In genomic region chr10:103659674-103660363, GRCh38 we compare ENCODE assay signal across 8 cellular contexts.
A peak's percentile ranks its signal among the peaks of the same experiment; 100 is the strongest.
DNase-seq lines count a peak whose midpoint lies in the region; ATAC-seq, FAIRE-seq and TF ChIP-seq lines count a peak whose summit lies in the region.

No MANE protein-coding gene starts in this region.

- FAIRE-seq in A204.1 (lab: Jason Lieb, UNC): peak; percentile 97

- ATAC-seq in GM18499 (IDR thresholded peaks at IDR 0.05; ENCODE audit: insufficient read depth, unreplicated experiment) (peak; percentile 60), HG02938 (IDR thresholded peaks at IDR 0.05; ENCODE audit: unreplicated experiment) (peak; percentile 87), Right ventricle myocardium inferior (peak; percentile 85)
- peak; percentile 88 for ATAC-seq in activated naive CD8-positive, alpha-beta T cell treated with anti-CD3 and anti-CD28 coated beads, Interleukin-2, amount 10 ng/mL, durations not matched to agents 7 days and 5 days (ENCODE audit: low read depth)

- H3K9me3 Mint-ChIP-seq in activated naive CD8-positive, alpha-beta T cell treated with anti-CD3 and anti-CD28 coated beads, Interleukin-2, amount 10 ng/mL, durations not matched to agents 7 days and 5 days: peaks cover 2% of the 10 kb centered on the region

- DNase-seq in OCI-M1 (lab: John Stamatoyannopoulos, UW) (peak; percentile 93), Right ventricle myocardium inferior (ENCODE audit: missing footprints) (peak; percentile 83), prostate gland (ENCODE audit: low spot score) (peak; percentile 77), HPDE6-E6E7 (ENCODE audit: extremely low spot score) (no peak)
- peak; percentile 64 for DNase-seq in activated naive CD8-positive, alpha-beta T cell treated with anti-CD3 and anti-CD28 coated beads, Interleukin-2, amount 10 ng/mL, durations not matched to agents 7 days and 5 days

- intact Hi-C loops in Right ventricle myocardium inferior (cut with DNase I): loop anchor here (5.0 kb wide), 1 partner anchor 43 kb away; no protein-coding TSS in a partner anchor
- intact Hi-C loops in prostate gland (cut with DNase I): loop anchor here (2.0 kb wide), 2 partner anchors 21 to 43 kb away; no protein-coding TSS in a partner anchor

- peak overlapping the region; percentile 91 for H3K4me3 Mint-ChIP-seq in activated naive CD8-positive, alpha-beta T cell treated with anti-CD3 and anti-CD28 coated beads, Interleukin-2, amount 10 ng/mL, durations not matched to agents 7 days and 5 days

- H3K9me3 ChIP-seq in prostate gland: no peaks in the 10 kb centered on the region

- H3K4me1 Mint-ChIP-seq in activated naive CD8-positive, alpha-beta T cell treated with anti-CD3 and anti-CD28 coated beads, Interleukin-2, amount 10 ng/mL, durations not matched to agents 7 days and 5 days: peaks cover 10% of the 10 kb centered on the region

- H3K36me3 Mint-ChIP-seq in activated naive CD8-positive, alpha-beta T cell treated with anti-CD3 and anti-CD28 coated beads, Interleukin-2, amount 10 ng/mL, durations not matched to agents 7 days and 5 days: peaks cover 24% of the 10 kb centered on the region

- no peaks in the 10 kb centered on the region for H3K36me3 ChIP-seq in prostate gland

- peak overlapping the region; percentile 88 to 89 for H3K27ac ChIP-seq in prostate gland

- H3K4me3 ChIP-seq in prostate gland: peak overlapping the region; percentile 27 to 46

- 25% methylated on average over 11 of the region's 11 CpGs for WGBS in prostate gland

- no peaks in the 10 kb centered on the region for H3K4me1 ChIP-seq in prostate gland (replicated peaks)

- H3K27me3 ChIP-seq in prostate gland (replicated peaks; ENCODE audit: insufficient read depth): no peaks in the 10 kb centered on the region

- peak overlapping the region; percentile 93 for H3K27ac Mint-ChIP-seq in activated naive CD8-positive, alpha-beta T cell treated with anti-CD3 and anti-CD28 coated beads, Interleukin-2, amount 10 ng/mL, durations not matched to agents 7 days and 5 days

- H3K27me3 Mint-ChIP-seq in activated naive CD8-positive, alpha-beta T cell treated with anti-CD3 and anti-CD28 coated beads, Interleukin-2, amount 10 ng/mL, durations not matched to agents 7 days and 5 days: no peaks in the 10 kb centered on the region

- POLR2A ChIA-PET in activated naive CD8-positive, alpha-beta T cell treated with anti-CD3 and anti-CD28 coated beads, Interleukin-2, amount 10 ng/mL, durations not matched to agents 7 days and 5 days (lab: Charles Lee): interaction anchor here (2.0 to 2.1 kb wide), 2 partner anchors 19 to 76 kb away, joined by 7 to 13 read pairs; no protein-coding TSS in a partner anchor

- no peak for TF ChIP-seq CTCF in prostate gland (IDR thresholded peaks at IDR 0.05)

- peak; percentile 55 for TF ChIP-seq POLR2A in prostate gland (IDR thresholded peaks at IDR 0.05)
